Comparison of ENCODE assay signal across 17 cellular contexts in genomic region chr11:132137981-132138313, GRCh38.
DNase-seq lines count a peak whose midpoint lies in the region; ATAC-seq and TF ChIP-seq lines count a peak whose summit lies in the region.
"Had no signal": no experiment of that assay in that cellular context is flagged by ENCODE, and none has a peak within 500 bp of the region (broad histone marks: within the 10 kb centered on the region; RNA-seq: fewer than 3 reads in every experiment).

No MANE protein-coding gene starts in this region.

- H3K27ac ChIP-seq in upper lobe of right lung = no peak overlapping the region
- H3K27ac ChIP-seq: KMS-11 had no signal

- H3K4me1 Mint-ChIP-seq in HFFc6 (ENCODE audit: low read depth) = peaks cover 40% of the 10 kb centered on the region
- H3K4me1 Mint-ChIP-seq: CD8-positive, alpha-beta memory T cell had no signal

- H3K4me1 ChIP-seq in upper lobe of right lung = no peaks in the 10 kb centered on the region

- H3K4me3 Mint-ChIP-seq in HFFc6 = no peak overlapping the region
- H3K4me3 Mint-ChIP-seq: CD8-positive, alpha-beta memory T cell had no signal

- ATAC-seq in upper lobe of right lung (peak; percentile 60), HG03469 (IDR thresholded peaks at IDR 0.05; ENCODE audit: unreplicated experiment) (no peak), GM21390 (IDR thresholded peaks at IDR 0.05; ENCODE audit: unreplicated experiment) (no peak)

- intact Hi-C loops in upper lobe of right lung (cut with DNase I) = no loop called here

- no peaks in the 10 kb centered on the region for H3K9me3 ChIP-seq in upper lobe of right lung

- no peaks in the 10 kb centered on the region for H3K9me3 Mint-ChIP-seq in HFFc6

- DNase-seq in HFFc6 (no peak), NCI-H1092 (lab: John Stamatoyannopoulos, UW) (peak; percentile 24), cerebellar cortex (ENCODE audit: low spot score) (peak; percentile 73), upper lobe of right lung (no peak), NCI-H2227 treated with DMSO at 0.1 percent for 48 hours (lab: John Stamatoyannopoulos, UW) (no peak)
- DNase-seq: CD8-positive, alpha-beta memory T cell; GF-D8; NCI-H1048; NCI-H146; NCI-H2081 treated with DMSO at 0.1 percent for 48 hours; NCI-H510A treated with DMSO at 0.1 percent for 48 hours; NCI-H82; SW 1271; T-helper 2 cell had no signal

- TF ChIP-seq CTCF in HFFc6 (IDR thresholded peaks at IDR 0.05) = no peak
- no peak for TF ChIP-seq CTCF in upper lobe of right lung (IDR thresholded peaks at IDR 0.05)

- H3K27me3 Mint-ChIP-seq in HFFc6 (ENCODE audit: insufficient read depth) = peaks cover 2% of the 10 kb centered on the region

- no peak overlapping the region for H3K4me3 ChIP-seq in upper lobe of right lung

- H3K27ac Mint-ChIP-seq in HFFc6 = 0 out of 2 replicates have a peak overlapping the region, but pooled peaks have one; percentile 7
- H3K27ac Mint-ChIP-seq: CD8-positive, alpha-beta memory T cell had no signal

- no peaks in the 10 kb centered on the region for H3K27me3 ChIP-seq in upper lobe of right lung

- no peaks in the 10 kb centered on the region for H3K36me3 ChIP-seq in upper lobe of right lung

- H3K36me3 Mint-ChIP-seq in HFFc6 (ENCODE audit: low read depth) = no peaks in the 10 kb centered on the region
- H3K36me3 Mint-ChIP-seq: CD8-positive, alpha-beta memory T cell had no signal

Comparison
In these comparisons a context has a peak if more than half of its experiments do, and no peak if none do; other contexts are left out.
1. DNase-seq: peak in NCI-H1092 (single experiment) and cerebellar cortex (single experiment); none in HFFc6 (single experiment), upper lobe of right lung (single experiment) and NCI-H2227 treated with DMSO at 0.1 percent for 48 hours (single experiment).